1 cellular context compared by ENCODE assay signal in genomic region chr12:25151476-25151875, GRCh38.
TF ChIP-seq lines count a peak whose summit lies in the region.

No MANE protein-coding gene starts in this region.

TF ChIP-seq in IMR-90, 13 proteins besides CTCF, POLR2A, EP300 and RAD21 (continued from another document):
- TF ChIP-seq FOS (IDR thresholded peaks at IDR 0.05; ENCODE audit: low read depth, low read length) (peak; percentile 97), CHD1 (IDR thresholded peaks at IDR 0.05; ENCODE audit: low read depth, low read length) (0 out of 2 replicates have a peak, but pooled peaks have one; percentile 83)
